ENCODE assay signal across 11 cellular contexts in the genomic region with DNA sequence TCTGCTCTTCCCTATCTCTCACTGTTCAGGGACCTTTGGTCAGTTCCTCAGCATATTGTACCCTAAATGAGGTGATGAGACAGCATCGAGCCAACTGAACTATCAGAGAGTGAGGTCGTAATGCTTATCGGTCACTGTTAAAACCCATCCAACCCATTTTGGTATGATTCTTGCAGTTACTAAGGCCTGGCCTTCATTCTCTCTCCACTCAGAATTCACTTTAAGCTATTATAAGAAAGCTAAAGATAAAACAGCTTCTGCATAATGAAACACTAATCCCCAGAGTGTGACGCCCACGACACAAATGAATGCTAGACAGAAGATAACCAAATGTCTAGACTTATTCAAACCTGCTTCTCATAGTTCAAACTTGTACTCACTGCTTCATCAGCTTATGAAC.
DNase-seq lines count a peak whose midpoint lies in the region; ATAC-seq and TF ChIP-seq lines count a peak whose summit lies in the region.
"Had no signal": no experiment of that assay in that cellular context is flagged by ENCODE, and none has a peak within 500 bp of the region (broad histone marks: within the 10 kb centered on the region; RNA-seq: fewer than 3 reads in every experiment).

No MANE protein-coding gene starts in this region.

- H3K9me3 ChIP-seq in BE2C = no peaks in the 10 kb centered on the region
- H3K9me3 ChIP-seq: neutrophil, upper lobe of left lung had no signal

- no peak for TF ChIP-seq CTCF in BE2C (IDR thresholded peaks at IDR 0.05; ENCODE audit: low read depth, low read length)

- intact Hi-C loops in activated T-helper 1 cell treated with anti-CD3 and anti-CD28 coated beads, Interleukin-12 subunit alpha, Interleukin-12 subunit beta, Interleukin-2, Interleukin-4 antibody, amounts not matched to agents 30 ng/mL and 10 ng/mL and 1 ng/mL, durations not matched to agents 14 hours and 24 hours and 36 hours (cut with micrococcal nuclease) = loop anchor here (5.0 kb wide), 1 partner anchor 353 kb away; no protein-coding TSS in a partner anchor

- no peaks in the 10 kb centered on the region for H3K36me3 ChIP-seq in BE2C
- H3K36me3 ChIP-seq: neutrophil, upper lobe of left lung had no signal

- peaks cover 53% of the 10 kb centered on the region for H3K4me1 Mint-ChIP-seq in activated T-cell treated with anti-CD3 and anti-CD28 coated beads, Interleukin-2, amount 50 U/mL, for 4 hours (ENCODE audit: low read depth)
- H3K4me1 Mint-ChIP-seq in activated T-helper 1 cell treated with anti-CD3 and anti-CD28 coated beads, Interleukin-12 subunit alpha, Interleukin-12 subunit beta, Interleukin-2, Interleukin-4 antibody, amounts not matched to agents 30 ng/mL and 10 ng/mL and 1 ng/mL, durations not matched to agents 14 hours and 24 hours and 36 hours (ENCODE audit: low read depth) = peaks cover 59% of the 10 kb centered on the region

- H3K4me1 ChIP-seq in BE2C = no peaks in the 10 kb centered on the region

- DNase-seq in activated T-cell treated with anti-CD3 and anti-CD28 coated beads, Interleukin-2, amount 50 U/mL, for 4 hours = peak; percentile 27
- DNase-seq in activated T-cell treated with anti-CD3 and anti-CD28 coated beads, Interleukin-2, amount 50 U/mL, for 48 hours = no peak
- DNase-seq in activated T-helper 1 cell treated with anti-CD3 and anti-CD28 coated beads, Interleukin-12 subunit alpha, Interleukin-12 subunit beta, Interleukin-2, Interleukin-4 antibody, amounts not matched to agents 30 ng/mL and 10 ng/mL and 1 ng/mL, durations not matched to agents 14 hours and 24 hours and 36 hours (ENCODE audit: low spot score) = no peak
- DNase-seq in stimulated activated CD4-positive, alpha-beta T cell treated with anti-CD3 and anti-CD28 coated beads, Interleukin-4, amount 100 ng/mL, for 24 hours = peak; percentile 65
- DNase-seq in BE2C = no peak
- no peak for DNase-seq in HuH-7 (ENCODE audit: low spot score)
- no peak for DNase-seq in NCI-H774 (lab: John Stamatoyannopoulos, UW)
- DNase-seq: upper lobe of left lung had no signal

- ATAC-seq in activated T-cell treated with anti-CD3 and anti-CD28 coated beads, Interleukin-2, amount 50 U/mL, for 4 hours = peak; percentile 42 to 48
- ATAC-seq in HG02973 (IDR thresholded peaks at IDR 0.05; ENCODE audit: unreplicated experiment) = peak; percentile 42

- H3K27me3 ChIP-seq in BE2C = no peaks in the 10 kb centered on the region
- H3K27me3 ChIP-seq: neutrophil, upper lobe of left lung had no signal

- H3K4me3 Mint-ChIP-seq in activated T-cell treated with anti-CD3 and anti-CD28 coated beads, Interleukin-2, amount 50 U/mL, for 4 hours = peak overlapping the region; percentile 73
- peak overlapping the region; percentile 56 for H3K4me3 Mint-ChIP-seq in activated T-helper 1 cell treated with anti-CD3 and anti-CD28 coated beads, Interleukin-12 subunit alpha, Interleukin-12 subunit beta, Interleukin-2, Interleukin-4 antibody, amounts not matched to agents 30 ng/mL and 10 ng/mL and 1 ng/mL, durations not matched to agents 14 hours and 24 hours and 36 hours

- no peaks in the 10 kb centered on the region for H3K9me3 Mint-ChIP-seq in activated T-cell treated with anti-CD3 and anti-CD28 coated beads, Interleukin-2, amount 50 U/mL, for 4 hours
- H3K9me3 Mint-ChIP-seq in activated T-helper 1 cell treated with anti-CD3 and anti-CD28 coated beads, Interleukin-12 subunit alpha, Interleukin-12 subunit beta, Interleukin-2, Interleukin-4 antibody, amounts not matched to agents 30 ng/mL and 10 ng/mL and 1 ng/mL, durations not matched to agents 14 hours and 24 hours and 36 hours = no peaks in the 10 kb centered on the region

- H3K36me3 Mint-ChIP-seq in activated T-cell treated with anti-CD3 and anti-CD28 coated beads, Interleukin-2, amount 50 U/mL, for 4 hours (ENCODE audit: insufficient read depth) = no peaks in the 10 kb centered on the region
- H3K36me3 Mint-ChIP-seq in activated T-helper 1 cell treated with anti-CD3 and anti-CD28 coated beads, Interleukin-12 subunit alpha, Interleukin-12 subunit beta, Interleukin-2, Interleukin-4 antibody, amounts not matched to agents 30 ng/mL and 10 ng/mL and 1 ng/mL, durations not matched to agents 14 hours and 24 hours and 36 hours (ENCODE audit: low read depth) = peaks cover 26% of the 10 kb centered on the region

- H3K4me3 ChIP-seq in BE2C (ENCODE audit: low read depth, low read length) = no peak overlapping the region
- H3K4me3 ChIP-seq: SK-N-MC, upper lobe of left lung had no signal

- no peaks in the 10 kb centered on the region for H3K27me3 Mint-ChIP-seq in activated T-cell treated with anti-CD3 and anti-CD28 coated beads, Interleukin-2, amount 50 U/mL, for 4 hours (ENCODE audit: low read depth)
- H3K27me3 Mint-ChIP-seq in activated T-helper 1 cell treated with anti-CD3 and anti-CD28 coated beads, Interleukin-12 subunit alpha, Interleukin-12 subunit beta, Interleukin-2, Interleukin-4 antibody, amounts not matched to agents 30 ng/mL and 10 ng/mL and 1 ng/mL, durations not matched to agents 14 hours and 24 hours and 36 hours (ENCODE audit: insufficient read depth) = no peaks in the 10 kb centered on the region

- peak overlapping the region; percentile 81 for H3K27ac Mint-ChIP-seq in activated T-helper 1 cell treated with anti-CD3 and anti-CD28 coated beads, Interleukin-12 subunit alpha, Interleukin-12 subunit beta, Interleukin-2, Interleukin-4 antibody, amounts not matched to agents 30 ng/mL and 10 ng/mL and 1 ng/mL, durations not matched to agents 14 hours and 24 hours and 36 hours

Comparison
In these comparisons a context has a peak if more than half of its experiments do, and no peak if none do; other contexts are left out.
1. DNase-seq: peak in activated T-cell treated with anti-CD3 and anti-CD28 coated beads, Interleukin-2, amount 50 U/mL, for 4 hours (single experiment) and stimulated activated CD4-positive, alpha-beta T cell treated with anti-CD3 and anti-CD28 coated beads, Interleukin-4, amount 100 ng/mL, for 24 hours (single experiment); none in activated T-cell treated with anti-CD3 and anti-CD28 coated beads, Interleukin-2, amount 50 U/mL, for 48 hours (0 of 2), activated T-helper 1 cell treated with anti-CD3 and anti-CD28 coated beads, Interleukin-12 subunit alpha, Interleukin-12 subunit beta, Interleukin-2, Interleukin-4 antibody, amounts not matched to agents 30 ng/mL and 10 ng/mL and 1 ng/mL, durations not matched to agents 14 hours and 24 hours and 36 hours (single experiment), BE2C (single experiment), HuH-7 (single experiment) and NCI-H774 (single experiment).